In genomic region chr4:1725521-1725920, GRCh38 we compare ENCODE assay signal across 1 cellular context.
A peak's percentile ranks its signal among the peaks of the same experiment; 100 is the strongest.
TF ChIP-seq lines count a peak whose summit lies in the region.

No MANE protein-coding gene starts in this region.

TF ChIP-seq in HepG2, 621 proteins besides CTCF, POLR2A, EP300 and RAD21:
- peak; percentile 47; the same call in 1 of the 2 replicates for TF ChIP-seq ZBTB39 (CRISPR knock-in tag; IDR thresholded peaks at IDR 0.05)
- TF ChIP-seq MIER2 (CRISPR knock-in tag; IDR thresholded peaks at IDR 0.05), result no peak
